Comparison of ENCODE assay signal across 10 cellular contexts in genomic region chr1:200869753-200870391, GRCh38. TPM values are rescaled to one million over a fixed set of nuclear protein-coding genes. Genes with fewer than 3 reads are reported as not detected.
DNase-seq lines count a peak whose midpoint lies in the region; ATAC-seq lines count a peak whose summit lies in the region.
"Had no signal": no experiment of that assay in that cellular context is flagged by ENCODE, and none has a peak within 500 bp of the region (broad histone marks: within the 10 kb centered on the region; RNA-seq: fewer than 3 reads in every experiment).

No MANE protein-coding gene starts in this region.

- DNase-seq in activated CD4-positive, CD25-positive, alpha-beta regulatory T cell treated with anti-CD3 and anti-CD28 coated beads, Interleukin-2, amount 50 U/mL, for 72 hours: no peak
- DNase-seq in naive B cell (no peak), SJCRH30 (no peak), putamen (ENCODE audit: low spot score) (no peak), DMS153 treated with DMSO at 0.1 percent for 48 hours (lab: John Stamatoyannopoulos, UW; ENCODE audit: unreplicated experiment) (no peak)

- H3K4me1 Mint-ChIP-seq in naive B cell: peaks cover 13 to 33% (median 27%) of the 10 kb centered on the region in 3 donors

- H3K4me1 ChIP-seq in SJCRH30: no peaks in the 10 kb centered on the region; the same call in 1 of the 2 replicates

- H3K27me3 ChIP-seq in SJCRH30: no peaks in the 10 kb centered on the region

- no peaks in the 10 kb centered on the region for H3K9me3 ChIP-seq in SJCRH30 (replicated peaks)

- H3K27ac ChIP-seq in SJCRH30: no peak overlapping the region

- peaks cover 0 to 14% of the 10 kb centered on the region in 2 donors for H3K36me3 Mint-ChIP-seq in naive B cell

- peak overlapping the region in 7 of 8 donors; percentile 28 to 79 (median 67) for H3K4me3 Mint-ChIP-seq in naive B cell

- H3K9me3 Mint-ChIP-seq in naive B cell: no peaks in the 10 kb centered on the region

- H3K27me3 Mint-ChIP-seq in naive B cell: peaks cover 27 to 42% (median 27%) of the 10 kb centered on the region in 3 donors

- H3K4me3 ChIP-seq in SJCRH30: no peak overlapping the region

- ATAC-seq in activated CD4-positive, CD25-positive, alpha-beta regulatory T cell treated with anti-CD3 and anti-CD28 coated beads, Interleukin-2, amount 50 U/mL, for 24 hours: peak; percentile 46 to 70
- ATAC-seq in GM21381 (IDR thresholded peaks at IDR 0.05; ENCODE audit: unreplicated experiment) (peak; percentile 47), HG03432 (IDR thresholded peaks at IDR 0.05; ENCODE audit: unreplicated experiment) (peak; percentile 63), naive B cell (ENCODE audit: low read depth in 2 of 2) (peak; percentile 40 to 50)
- ATAC-seq: Right ventricle myocardium inferior had no signal

- H3K27ac Mint-ChIP-seq in naive B cell: peak overlapping the region; percentile 35 to 94 (median 60)

- H3K36me3 ChIP-seq in SJCRH30: no peaks in the 10 kb centered on the region

RNA-seq across cellular contexts. Expression of gene GPR25, which starts 2.9 kb away (rescaled TPM):
- under 1 TPM in 2 of 6 donors, not detected in 4; 0.26 to 0.29 TPM for polyA plus RNA-seq in naive B cell (ENCODE audit: low read depth in 6 of 6)
- total RNA-seq in SJCRH30 (2014; rRNA removed; shearing (Covaris generic)): not detected in 2 replicates
- total RNA-seq: pulmonary artery endothelial cell, Right ventricle myocardium inferior had no signal

RNA-seq across cellular contexts. Expression of gene INAVA, which starts 24.8 kb away (rescaled TPM):
- not detected for polyA plus RNA-seq in naive B cell (ENCODE audit: low read depth in 6 of 6)
- 16.1 and 19.8 TPM in 2 replicates for total RNA-seq in SJCRH30 (2014; rRNA removed; shearing (Covaris generic))
- total RNA-seq: pulmonary artery endothelial cell, Right ventricle myocardium inferior had no signal
